ENCODE assay signal across 21 cellular contexts in the genomic region with DNA sequence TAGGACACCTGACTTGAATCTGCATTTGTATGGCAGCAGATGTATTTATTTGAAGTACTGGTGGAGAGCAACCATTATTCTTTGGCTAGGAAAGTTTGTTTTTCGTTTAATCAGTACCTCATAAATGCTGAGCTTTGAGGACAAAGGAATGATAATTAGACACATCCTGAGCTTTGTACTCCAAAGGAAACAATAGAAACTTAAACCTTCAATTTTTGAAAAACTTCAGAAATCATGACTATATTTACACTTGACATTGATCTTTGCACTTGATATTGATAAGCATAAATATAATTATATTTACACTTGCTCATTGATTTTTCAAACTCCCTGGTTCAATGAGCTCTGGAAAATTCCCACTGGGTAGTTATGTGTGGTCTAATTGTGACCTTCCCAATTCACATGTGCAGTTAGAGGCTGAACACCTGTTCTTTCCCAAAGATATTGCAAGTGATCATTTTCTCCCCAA. TPM values are rescaled to one million over a fixed set of nuclear protein-coding genes. Genes with fewer than 3 reads are reported as not detected.
DNase-seq lines count a peak whose midpoint lies in the region; TF ChIP-seq lines count a peak whose summit lies in the region.
"Had no signal": no experiment of that assay in that cellular context is flagged by ENCODE, and none has a peak within 500 bp of the region (broad histone marks: within the 10 kb centered on the region; RNA-seq: fewer than 3 reads in every experiment).

No MANE protein-coding gene starts in this region.

- H3K9me3 Mint-ChIP-seq in progenitor cell of endocrine pancreas (ENCODE audit: low read depth) = peaks cover 5% of the 10 kb centered on the region
- H3K9me3 Mint-ChIP-seq in activated CD4-positive, alpha-beta T cell treated with anti-CD3 and anti-CD28 coated beads, Interleukin-2, amount 10 ng/mL, durations not matched to agents 7 days and 5 days = no peaks in the 10 kb centered on the region
- H3K9me3 Mint-ChIP-seq: CD4-positive, CD25-positive, alpha-beta regulatory T cell; T-cell had no signal

- no peak for TF ChIP-seq CTCF in progenitor cell of endocrine pancreas (IDR thresholded peaks at IDR 0.05; ENCODE audit: unreplicated experiment)

- H3K4me1 ChIP-seq in HUES64 (ENCODE audit: insufficient read depth, low read length) = peaks cover 12% of the 10 kb centered on the region
- H3K4me1 ChIP-seq: SJCRH30 had no signal

- H3K4me3 Mint-ChIP-seq in progenitor cell of endocrine pancreas (ENCODE audit: low read depth) = no peak overlapping the region
- no peak overlapping the region for H3K4me3 Mint-ChIP-seq in activated CD4-positive, alpha-beta T cell treated with anti-CD3 and anti-CD28 coated beads, Interleukin-2, amount 10 ng/mL, durations not matched to agents 7 days and 5 days
- H3K4me3 Mint-ChIP-seq: CD4-positive, CD25-positive, alpha-beta regulatory T cell; T-cell had no signal

- no peaks in the 10 kb centered on the region for H3K9me3 ChIP-seq in HUES64 (ENCODE audit: insufficient read depth, low read depth, low read length)
- H3K9me3 ChIP-seq: MG63, SJCRH30 had no signal

- H3K27ac Mint-ChIP-seq in progenitor cell of endocrine pancreas = peak overlapping the region; percentile 90
- no peak overlapping the region for H3K27ac Mint-ChIP-seq in activated CD4-positive, alpha-beta T cell treated with anti-CD3 and anti-CD28 coated beads, Interleukin-2, amount 10 ng/mL, durations not matched to agents 7 days and 5 days
- H3K27ac Mint-ChIP-seq: T-cell had no signal

- DNase-seq in NCI-H748 (lab: John Stamatoyannopoulos, UW; ENCODE audit: unreplicated experiment) (peak; percentile 70), epithelial cell of prostate (ENCODE audit: low read depth, low spot score) (no peak), progenitor cell of endocrine pancreas (ENCODE audit: low spot score, unreplicated experiment) (no peak), NCI-H524 (lab: John Stamatoyannopoulos, UW) (no peak), AG08395 (ENCODE audit: low spot score) (no peak)
- DNase-seq in activated CD4-positive, alpha-beta T cell treated with anti-CD3 and anti-CD28 coated beads, Interleukin-2, amount 10 ng/mL, durations not matched to agents 7 days and 5 days = no peak
- DNase-seq: CD4-positive, CD25-positive, alpha-beta regulatory T cell; DMS 273 treated with DMSO at 0.1 percent for 48 hours; DMS79 treated with DMSO at 0.1 percent for 48 hours; HCEC 1CT; Kasumi-1; MG63; NCI-H1436; NCI-H2029; NCI-H2171 treated with DMSO at 0.1 percent for 48 hours; NCI-H446; NCI-H526 treated with DMSO at 0.1 percent for 48 hours; SJCRH30; T-cell; T-helper 9 cell had no signal

- no peak overlapping the region for H3K9ac ChIP-seq in HUES64 (ENCODE audit: low read depth, low read length)

- H3K27me3 Mint-ChIP-seq in progenitor cell of endocrine pancreas = no peaks in the 10 kb centered on the region
- H3K27me3 Mint-ChIP-seq in activated CD4-positive, alpha-beta T cell treated with anti-CD3 and anti-CD28 coated beads, Interleukin-2, amount 10 ng/mL, durations not matched to agents 7 days and 5 days = no peaks in the 10 kb centered on the region
- H3K27me3 Mint-ChIP-seq: CD4-positive, CD25-positive, alpha-beta regulatory T cell; T-cell had no signal

- H3K27me3 ChIP-seq in HUES64 (ENCODE audit: insufficient read depth, low read length) = no peaks in the 10 kb centered on the region
- H3K27me3 ChIP-seq: MG63, SJCRH30 had no signal

- H3K36me3 ChIP-seq in HUES64 (ENCODE audit: insufficient read depth, low read length) = no peaks in the 10 kb centered on the region
- H3K36me3 ChIP-seq: MG63, SJCRH30 had no signal

- peaks cover 18% of the 10 kb centered on the region for H3K36me3 Mint-ChIP-seq in progenitor cell of endocrine pancreas (ENCODE audit: insufficient read depth)
- H3K36me3 Mint-ChIP-seq in activated CD4-positive, alpha-beta T cell treated with anti-CD3 and anti-CD28 coated beads, Interleukin-2, amount 10 ng/mL, durations not matched to agents 7 days and 5 days (ENCODE audit: low read depth) = no peaks in the 10 kb centered on the region

- POLR2A ChIA-PET in activated CD4-positive, alpha-beta T cell treated with anti-CD3 and anti-CD28 coated beads, Interleukin-2, amount 10 ng/mL, durations not matched to agents 7 days and 5 days (lab: Charles Lee) = no interaction called here

- no peak overlapping the region for H3K4me3 ChIP-seq in HUES64 (ENCODE audit: low read length)
- H3K4me3 ChIP-seq: MG63, SJCRH30 had no signal

- CTCF ChIA-PET in activated CD4-positive, alpha-beta T cell treated with anti-CD3 and anti-CD28 coated beads, Interleukin-2, amount 10 ng/mL, durations not matched to agents 7 days and 5 days (lab: Charles Lee) = interaction anchor here (0.6 kb wide), 1 partner anchor 24 kb away, joined by 3 read pairs; no protein-coding TSS in a partner anchor

- H3K4me1 Mint-ChIP-seq in progenitor cell of endocrine pancreas (ENCODE audit: low read depth) = peaks cover 18% of the 10 kb centered on the region
- H3K4me1 Mint-ChIP-seq in activated CD4-positive, alpha-beta T cell treated with anti-CD3 and anti-CD28 coated beads, Interleukin-2, amount 10 ng/mL, durations not matched to agents 7 days and 5 days = peaks cover 4% of the 10 kb centered on the region

- H3K27ac ChIP-seq in HUES64 (ENCODE audit: low read depth, low read length) (peak overlapping the region; percentile 20; the same call in 1 of the 2 replicates), epithelial cell of prostate (peak overlapping the region; percentile 85)
- H3K27ac ChIP-seq: SJCRH30 had no signal

- WGBS in HUES64 = 82% methylated on average over 1 of the region's 1 CpG

RNA-seq across cellular contexts. Expression of gene PATJ, which starts 10.7 kb away (rescaled TPM):
- polyA plus RNA-seq in HUES64 (2013, experiment 1 of 2) = 8.5 TPM
- polyA plus RNA-seq in HUES64 (2013, experiment 2 of 2) = 9.6 TPM
- 122 and 126 TPM in 2 replicates for total RNA-seq in progenitor cell of endocrine pancreas
- total RNA-seq in activated CD4-positive, alpha-beta T cell treated with anti-CD3 and anti-CD28 coated beads, Interleukin-2, amount 10 ng/mL, durations not matched to agents 7 days and 5 days = 10 to 100 TPM; 14.8 to 16.4 TPM

RNA-seq across cellular contexts. Expression of gene TM2D1, which starts 28.0 kb away (rescaled TPM):
- 13.8 TPM for polyA plus RNA-seq in HUES64 (2013, experiment 1 of 2)
- 17.6 TPM for polyA plus RNA-seq in HUES64 (2013, experiment 2 of 2)
- 36.7 and 37.7 TPM in 2 replicates for total RNA-seq in progenitor cell of endocrine pancreas
- total RNA-seq in activated CD4-positive, alpha-beta T cell treated with anti-CD3 and anti-CD28 coated beads, Interleukin-2, amount 10 ng/mL, durations not matched to agents 7 days and 5 days = 10 to 100 TPM; 32.0 to 34.7 TPM
